Comparison of ENCODE assay signal across 8 cellular contexts in the genomic region with DNA sequence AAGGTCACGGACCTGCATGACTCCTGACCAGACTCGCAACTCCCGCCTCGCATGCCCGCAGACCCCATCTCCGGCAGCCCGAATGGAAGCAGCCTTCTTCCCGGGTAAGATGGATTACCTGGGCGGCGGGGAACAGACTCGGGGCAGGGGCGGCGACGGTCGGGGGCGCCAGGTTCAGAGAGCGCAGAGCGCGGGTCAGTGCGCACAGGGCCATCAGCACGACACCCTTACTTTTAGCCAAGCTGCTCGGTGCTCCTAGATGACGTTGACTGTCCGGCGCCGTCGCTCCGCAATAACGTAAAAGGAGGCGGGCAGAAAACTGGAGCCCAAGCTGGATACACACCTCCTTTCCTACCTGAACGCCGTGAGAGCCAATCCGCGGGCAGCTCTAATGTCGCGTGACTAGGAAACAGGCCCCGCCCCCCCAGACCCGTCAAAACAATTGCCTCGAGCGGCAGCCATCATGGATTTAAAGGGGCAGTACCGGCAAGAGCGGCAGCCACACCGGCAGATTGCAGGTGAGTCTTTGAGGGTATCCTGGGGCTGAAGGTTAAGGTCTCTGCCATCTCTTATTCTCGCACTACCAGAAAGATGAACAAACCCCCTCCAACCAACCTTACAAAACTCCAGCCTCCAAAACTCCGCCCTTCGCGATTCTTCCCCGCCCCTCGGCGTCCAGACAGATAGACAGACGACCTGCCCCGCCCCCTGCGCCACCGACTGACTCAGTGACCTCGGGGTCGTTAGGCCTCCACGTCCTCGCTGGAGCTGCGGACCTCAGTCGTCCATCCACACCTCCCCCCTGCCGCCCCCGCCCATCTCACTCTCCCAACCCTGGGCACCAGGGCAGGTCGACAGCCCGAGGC. TPM values are rescaled to one million over a fixed set of nuclear protein-coding genes. Genes with fewer than 3 reads are reported as not detected.
DNase-seq lines count a peak whose midpoint lies in the region; ATAC-seq and TF ChIP-seq lines count a peak whose summit lies in the region.

A gene (plus strand): TSS at position 464 of the 866 bp plus-strand sequence. CDS start 1,705 bp downstream, outside the sequence.
A gene (minus strand): TSS at position 267 of the 866 bp plus-strand sequence. CDS start 53 bp downstream, at position 214.

- DNase-seq in BJ (ENCODE audit: low read depth) (peak; percentile 96), NCI-H526 treated with DMSO at 0.1 percent for 48 hours (lab: John Stamatoyannopoulos, UW) (peak; percentile 98), dedifferentiated amniotic fluid mesenchymal stem cell (ENCODE audit: extremely low spot score) (peak; percentile 99), left kidney (ENCODE audit: low read depth, low spot score) (peak; percentile 100)
- peak; percentile 98 for DNase-seq in activated CD4-positive, alpha-beta T cell treated with anti-CD3 and anti-CD28 coated beads, Interleukin-2, amount 10 ng/mL, durations not matched to agents 7 days and 5 days
- peak; percentile 97 for DNase-seq in stimulated activated CD4-positive, alpha-beta T cell treated with anti-CD3 and anti-CD28 coated beads, Interleukin-2, amount 100 ng/mL, for 24 hours

- peaks cover 44% of the 10 kb centered on the region for H3K4me1 Mint-ChIP-seq in activated CD4-positive, alpha-beta T cell treated with anti-CD3 and anti-CD28 coated beads, Interleukin-2, amount 10 ng/mL, durations not matched to agents 7 days and 5 days

- H3K27me3 ChIP-seq in BJ (ENCODE audit: control insufficient read depth, insufficient read depth, low read length) = no peaks in the 10 kb centered on the region

- H3K27ac Mint-ChIP-seq in activated CD4-positive, alpha-beta T cell treated with anti-CD3 and anti-CD28 coated beads, Interleukin-2, amount 10 ng/mL, durations not matched to agents 7 days and 5 days = peak within 1 kb of the TSS; percentile 98

- peaks cover 15% of the 10 kb centered on the region for H3K36me3 Mint-ChIP-seq in activated CD4-positive, alpha-beta T cell treated with anti-CD3 and anti-CD28 coated beads, Interleukin-2, amount 10 ng/mL, durations not matched to agents 7 days and 5 days (ENCODE audit: low read depth)

- CTCF ChIA-PET in BJ (lab: Yijun Ruan, JAX) = interaction anchor here (1.0 to 3.7 kb wide), 5 partner anchors 10 to 115 kb away, joined by 4 to 25 read pairs (median 5); no protein-coding TSS in a partner anchor
- CTCF ChIA-PET in activated CD4-positive, alpha-beta T cell treated with anti-CD3 and anti-CD28 coated beads, Interleukin-2, amount 10 ng/mL, durations not matched to agents 7 days and 5 days (lab: Charles Lee) = interaction anchor here (0.9 to 1.7 kb wide), 6 partner anchors 9 to 130 kb away, joined by 3 to 5 read pairs (median 4); a partner anchor contains a TSS

- no peaks in the 10 kb centered on the region for H3K27me3 Mint-ChIP-seq in activated CD4-positive, alpha-beta T cell treated with anti-CD3 and anti-CD28 coated beads, Interleukin-2, amount 10 ng/mL, durations not matched to agents 7 days and 5 days

- ATAC-seq in GM19324 (IDR thresholded peaks at IDR 0.05; ENCODE audit: low FRiP score, unreplicated experiment) = peak; percentile 94
- ATAC-seq in HG03469 (IDR thresholded peaks at IDR 0.05; ENCODE audit: unreplicated experiment) = peak; percentile 78

- H3K4me3 ChIP-seq in BJ (ENCODE audit: low read depth, low read length) = peak within 1 kb of the TSS; percentile 71

- H3K36me3 ChIP-seq in BJ (ENCODE audit: control insufficient read depth, insufficient read depth, low read length) = no peaks in the 10 kb centered on the region

- no peak for TF ChIP-seq CTCF in BJ (IDR thresholded peaks at IDR 0.05; ENCODE audit: insufficient read depth, low read depth, low read length)

- POLR2A ChIA-PET in BJ (lab: Charles Lee) = interaction anchor here (0.6 to 0.8 kb wide), 2 partner anchors 18 to 102 kb away, joined by 3 to 4 read pairs; no protein-coding TSS in a partner anchor
- POLR2A ChIA-PET in activated CD4-positive, alpha-beta T cell treated with anti-CD3 and anti-CD28 coated beads, Interleukin-2, amount 10 ng/mL, durations not matched to agents 7 days and 5 days (lab: Charles Lee) = interaction anchor here (0.6 to 1.1 kb wide), 3 partner anchors 75 to 568 kb away, joined by 3 to 4 read pairs (median 3); a partner anchor contains a TSS

- no peaks in the 10 kb centered on the region for H3K9me3 Mint-ChIP-seq in activated CD4-positive, alpha-beta T cell treated with anti-CD3 and anti-CD28 coated beads, Interleukin-2, amount 10 ng/mL, durations not matched to agents 7 days and 5 days

- H3K4me3 Mint-ChIP-seq in activated CD4-positive, alpha-beta T cell treated with anti-CD3 and anti-CD28 coated beads, Interleukin-2, amount 10 ng/mL, durations not matched to agents 7 days and 5 days = peak within 1 kb of the TSS; percentile 88

RNA-seq across cellular contexts. Expression of the first gene that starts in this region (rescaled TPM):
- 13.2 and 16.8 TPM in 2 replicates for polyA plus RNA-seq in BJ (2011; rRNA removed)
- polyA minus RNA-seq in BJ (2011; rRNA and poly(A)+ RNA removed) = 8.4 and 9.5 TPM in 2 replicates
- 10 to 100 TPM; 12.7 to 17.0 TPM for total RNA-seq in activated CD4-positive, alpha-beta T cell treated with anti-CD3 and anti-CD28 coated beads, Interleukin-2, amount 10 ng/mL, durations not matched to agents 7 days and 5 days

RNA-seq across cellular contexts. Expression of the second gene that starts in this region (rescaled TPM):
- 20.5 and 22.8 TPM in 2 replicates for polyA plus RNA-seq in BJ (2011; rRNA removed)
- polyA minus RNA-seq in BJ (2011; rRNA and poly(A)+ RNA removed) = 10.0 and 18.8 TPM in 2 replicates
- 10 to 100 TPM; 53.9 to 59.3 TPM for total RNA-seq in activated CD4-positive, alpha-beta T cell treated with anti-CD3 and anti-CD28 coated beads, Interleukin-2, amount 10 ng/mL, durations not matched to agents 7 days and 5 days

Comparison
In these comparisons a context has a peak if more than half of its experiments do, and no peak if none do; other contexts are left out.
1. Peak in every context shown above with its lines: DNase-seq, ATAC-seq and H3K4me3 ChIP-seq.